In genomic region chr1:44220001-44220751, GRCh38 we compare ENCODE assay signal across 16 cellular contexts. TPM values are rescaled to one million over a fixed set of nuclear protein-coding genes. Genes with fewer than 3 reads are reported as not detected.
A peak's percentile ranks its signal among the peaks of the same experiment; 100 is the strongest.
DNase-seq lines count a peak whose midpoint lies in the region; ATAC-seq and TF ChIP-seq lines count a peak whose summit lies in the region.
"Had no signal": no experiment of that assay in that cellular context is flagged by ENCODE, and none has a peak within 500 bp of the region (broad histone marks: within the 10 kb centered on the region; RNA-seq: fewer than 3 reads in every experiment).

No MANE protein-coding gene starts in this region.

- peaks cover 4% of the 10 kb centered on the region for H3K9me3 ChIP-seq in WERI-Rb-1 (ENCODE audit: severe bottlenecking)
- H3K9me3 ChIP-seq in T-helper 17 cell (ENCODE audit: control insufficient read depth, low read length, poor library complexity, severe bottlenecking) = no peaks in the 10 kb centered on the region
- H3K9me3 ChIP-seq: A549, heart right ventricle had no signal

- peak overlapping the region; percentile 55 for H3K27ac Mint-ChIP-seq in activated naive CD4-positive, alpha-beta T cell treated with anti-CD3 and anti-CD28 coated beads, Interleukin-2, amount 50 U/mL, for 24 hours
- no peak overlapping the region for H3K27ac Mint-ChIP-seq in activated CD4-positive, alpha-beta T cell treated with anti-CD3 and anti-CD28 coated beads, Interleukin-2, amount 10 ng/mL, durations not matched to agents 7 days and 5 days
- no peak overlapping the region for H3K27ac Mint-ChIP-seq in T-helper 17 cell
- H3K27ac Mint-ChIP-seq: dendritic cell treated with granulocyte-macrophage colony-stimulating factor and Interleukin-4, amounts not matched to agents 40 ng/mL and 50 ng/mL, for 4 days had no signal

- POLR2A ChIA-PET in activated CD4-positive, alpha-beta T cell treated with anti-CD3 and anti-CD28 coated beads, Interleukin-2, amount 10 ng/mL, durations not matched to agents 7 days and 5 days (lab: Charles Lee) = interaction anchor here (0.6 kb wide), 1 partner anchor 501 kb away, joined by 3 read pairs; no protein-coding TSS in a partner anchor

- DNase-seq in activated naive CD4-positive, alpha-beta T cell (lab: John Stamatoyannopoulos, UW) = no peak
- DNase-seq in WERI-Rb-1 (no peak), left kidney (ENCODE audit: low read depth, low spot score) (peak; percentile 35), T-helper 17 cell (no peak), cerebellar nuclear complex (lab: John Stamatoyannopoulos, UW) (no peak)
- no peak for DNase-seq in activated CD4-positive, alpha-beta T cell treated with anti-CD3 and anti-CD28 coated beads, Interleukin-2, amount 10 ng/mL, durations not matched to agents 7 days and 5 days
- DNase-seq: activated CD4-positive, alpha-beta T cell treated with anti-CD3 and anti-CD28 coated beads, Interleukin-2, amount 50 U/mL, for 1 hour; aorta; erythroblast; GDM1; heart right ventricle; stimulated activated CD4-positive, alpha-beta T cell treated with anti-CD3 and anti-CD28 coated beads, Interleukin-12 subunit alpha, Interleukin-12 subunit beta, amount 100 ng/mL, for 4 hours had no signal

- ATAC-seq in HG03175 (IDR thresholded peaks at IDR 0.05; ENCODE audit: unreplicated experiment) (no peak), T-helper 17 cell (no peak)
- ATAC-seq: A549, heart right ventricle had no signal

- no peaks in the 10 kb centered on the region for H3K27me3 ChIP-seq in WERI-Rb-1 (ENCODE audit: insufficient read depth, low read depth, severe bottlenecking)
- H3K27me3 ChIP-seq: heart right ventricle had no signal

- peaks cover 68% of the 10 kb centered on the region for H3K36me3 ChIP-seq in WERI-Rb-1

- H3K4me3 ChIP-seq in WERI-Rb-1 (ENCODE audit: low read depth, low read length) = no peak overlapping the region
- H3K4me3 ChIP-seq: A549, heart right ventricle had no signal

- CTCF ChIA-PET in activated CD4-positive, alpha-beta T cell treated with anti-CD3 and anti-CD28 coated beads, Interleukin-2, amount 10 ng/mL, durations not matched to agents 7 days and 5 days (lab: Charles Lee) = interaction anchor here (1.0 to 1.4 kb wide), 2 partner anchors 8 to 351 kb away, joined by 3 read pairs; no protein-coding TSS in a partner anchor

- H3K4me3 Mint-ChIP-seq in activated naive CD4-positive, alpha-beta T cell treated with anti-CD3 and anti-CD28 coated beads, Interleukin-2, amount 50 U/mL, for 24 hours = no peak overlapping the region
- no peak overlapping the region for H3K4me3 Mint-ChIP-seq in activated CD4-positive, alpha-beta T cell treated with anti-CD3 and anti-CD28 coated beads, Interleukin-2, amount 10 ng/mL, durations not matched to agents 7 days and 5 days
- no peak overlapping the region for H3K4me3 Mint-ChIP-seq in T-helper 17 cell
- H3K4me3 Mint-ChIP-seq: dendritic cell treated with granulocyte-macrophage colony-stimulating factor and Interleukin-4, amounts not matched to agents 40 ng/mL and 50 ng/mL, for 4 days had no signal

- H3K27ac ChIP-seq in WERI-Rb-1 = peak overlapping the region; percentile 71
- H3K27ac ChIP-seq: A549, heart right ventricle had no signal

- peaks cover 26% of the 10 kb centered on the region for H3K4me1 Mint-ChIP-seq in activated naive CD4-positive, alpha-beta T cell treated with anti-CD3 and anti-CD28 coated beads, Interleukin-2, amount 50 U/mL, for 24 hours
- peaks cover 15% of the 10 kb centered on the region for H3K4me1 Mint-ChIP-seq in activated CD4-positive, alpha-beta T cell treated with anti-CD3 and anti-CD28 coated beads, Interleukin-2, amount 10 ng/mL, durations not matched to agents 7 days and 5 days
- peaks cover 24% of the 10 kb centered on the region for H3K4me1 Mint-ChIP-seq in T-helper 17 cell

- H3K9me3 Mint-ChIP-seq in activated naive CD4-positive, alpha-beta T cell treated with anti-CD3 and anti-CD28 coated beads, Interleukin-2, amount 50 U/mL, for 24 hours = no peaks in the 10 kb centered on the region
- no peaks in the 10 kb centered on the region for H3K9me3 Mint-ChIP-seq in activated CD4-positive, alpha-beta T cell treated with anti-CD3 and anti-CD28 coated beads, Interleukin-2, amount 10 ng/mL, durations not matched to agents 7 days and 5 days
- H3K9me3 Mint-ChIP-seq: dendritic cell treated with granulocyte-macrophage colony-stimulating factor and Interleukin-4, amounts not matched to agents 40 ng/mL and 50 ng/mL, for 4 days had no signal

- TF ChIP-seq CTCF in WERI-Rb-1 (IDR thresholded peaks at IDR 0.05; ENCODE audit: low read depth, low read length) = no peak

- no peaks in the 10 kb centered on the region for H3K27me3 Mint-ChIP-seq in activated naive CD4-positive, alpha-beta T cell treated with anti-CD3 and anti-CD28 coated beads, Interleukin-2, amount 50 U/mL, for 24 hours
- no peaks in the 10 kb centered on the region for H3K27me3 Mint-ChIP-seq in activated CD4-positive, alpha-beta T cell treated with anti-CD3 and anti-CD28 coated beads, Interleukin-2, amount 10 ng/mL, durations not matched to agents 7 days and 5 days
- H3K27me3 Mint-ChIP-seq in T-helper 17 cell = no peaks in the 10 kb centered on the region
- H3K27me3 Mint-ChIP-seq: dendritic cell treated with granulocyte-macrophage colony-stimulating factor and Interleukin-4, amounts not matched to agents 40 ng/mL and 50 ng/mL, for 4 days had no signal

- H3K36me3 Mint-ChIP-seq in activated naive CD4-positive, alpha-beta T cell treated with anti-CD3 and anti-CD28 coated beads, Interleukin-2, amount 50 U/mL, for 24 hours = peaks cover 8% of the 10 kb centered on the region
- H3K36me3 Mint-ChIP-seq in activated CD4-positive, alpha-beta T cell treated with anti-CD3 and anti-CD28 coated beads, Interleukin-2, amount 10 ng/mL, durations not matched to agents 7 days and 5 days (ENCODE audit: low read depth) = peaks cover 15% of the 10 kb centered on the region
- peaks cover 2% of the 10 kb centered on the region for H3K36me3 Mint-ChIP-seq in T-helper 17 cell (ENCODE audit: low read depth)

RNA-seq across cellular contexts. Expression of gene DMAP1, which starts 6.9 kb away (rescaled TPM):
- total RNA-seq in activated CD4-positive, alpha-beta T cell treated with anti-CD3 and anti-CD28 coated beads, Interleukin-2, amount 10 ng/mL, durations not matched to agents 7 days and 5 days = 10 to 100 TPM; 45.8 to 46.2 TPM
- 10 to 100 TPM; 52.9 to 59.1 TPM for total RNA-seq in T-helper 17 cell
